In the genomic region with DNA sequence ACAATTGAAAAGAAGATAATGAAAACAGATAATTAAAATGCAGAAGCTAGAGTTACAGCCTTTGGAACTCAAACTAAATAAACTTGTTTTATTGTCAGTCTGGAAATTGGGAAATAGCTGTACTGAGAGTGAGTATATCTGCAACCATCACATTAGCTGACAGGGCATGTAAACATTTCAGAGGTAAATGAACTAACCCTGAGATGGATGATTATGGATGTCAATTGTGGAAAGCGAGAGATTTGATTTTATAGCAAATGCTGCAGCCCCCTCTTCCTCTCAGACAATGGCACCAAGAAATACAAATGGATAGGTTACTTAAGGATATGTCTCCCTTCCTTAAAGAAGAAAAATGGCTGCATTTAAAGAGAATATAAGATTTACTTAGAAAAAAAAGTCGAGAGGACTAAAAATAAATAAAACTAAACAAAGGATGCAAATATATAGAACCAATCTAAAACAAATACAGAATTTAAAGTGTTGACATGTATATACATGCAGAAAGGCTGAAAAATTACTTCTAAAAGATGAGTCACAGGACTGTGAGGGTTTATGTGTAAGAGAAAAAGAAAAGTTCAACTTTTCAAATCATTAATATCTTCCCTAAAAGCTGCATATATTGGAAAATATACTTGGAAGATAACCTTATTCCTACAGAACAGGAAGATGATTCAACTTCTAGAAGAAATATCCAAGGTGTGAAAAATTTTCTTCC, we compare ENCODE assay signal across 25 cellular contexts.
DNase-seq lines count a peak whose midpoint lies in the region; ATAC-seq, FAIRE-seq and TF ChIP-seq lines count a peak whose summit lies in the region.
"Had no signal": no experiment of that assay in that cellular context is flagged by ENCODE, and none has a peak within 500 bp of the region (broad histone marks: within the 10 kb centered on the region; RNA-seq: fewer than 3 reads in every experiment).

No MANE protein-coding gene starts in this region.

- no TSS peak for BruUV-seq in MCF 10A (replicated peaks; lab: Mats Ljungman, UMichigan)
- BruUV-seq in endothelial cell of umbilical vein (replicated peaks; lab: Mats Ljungman, UMichigan) = no TSS peak
- BruUV-seq in Calu3 (replicated peaks; lab: Mats Ljungman, UMichigan) = no TSS peak

- H3K4me1 ChIP-seq in breast epithelium (no peaks in the 10 kb centered on the region), endothelial cell of umbilical vein (ENCODE audit: control insufficient read depth, extremely low read depth, insufficient read depth, low read length) (peaks cover 6% of the 10 kb centered on the region), mesenchymal stem cell (ENCODE audit: control insufficient read depth, insufficient read depth, low read depth, low read length) (no peaks in the 10 kb centered on the region), upper lobe of right lung (no peaks in the 10 kb centered on the region)

- no peak overlapping the region for H3K27ac ChIP-seq in breast epithelium
- H3K27ac ChIP-seq in endothelial cell of umbilical vein (ENCODE audit: insufficient read depth, low read depth, low read length) = no peak overlapping the region
- no peak overlapping the region for H3K27ac ChIP-seq in mesenchymal stem cell (ENCODE audit: low read length, poor library complexity, severe bottlenecking)
- H3K27ac ChIP-seq in upper lobe of right lung = no peak overlapping the region
- H3K27ac ChIP-seq: BLaER1, SJCRH30 had no signal

- dilution Hi-C loops in endothelial cell of umbilical vein (cut with MboI; ENCODE audit: extremely low pct_ligation_motif_present, low sequenced_read_pairs) = no loop called here

- H3K9ac ChIP-seq in endothelial cell of umbilical vein (replicated peaks; ENCODE audit: extremely low read depth, insufficient read depth, low read length) (no peak overlapping the region), mesenchymal stem cell (ENCODE audit: low read length) (no peak overlapping the region)
- H3K9ac ChIP-seq: BLaER1 had no signal

- H3K36me3 ChIP-seq in breast epithelium = no peaks in the 10 kb centered on the region
- no peaks in the 10 kb centered on the region for H3K36me3 ChIP-seq in endothelial cell of umbilical vein (ENCODE audit: control insufficient read depth in 2 of 2, extremely low read depth in 1 of 2, insufficient read depth in 2 of 2, low read length in 2 of 2)
- no peaks in the 10 kb centered on the region for H3K36me3 ChIP-seq in mesenchymal stem cell (ENCODE audit: control insufficient read depth in 1 of 2, insufficient read depth in 2 of 2, low read depth in 1 of 2, low read length in 2 of 2)
- H3K36me3 ChIP-seq in upper lobe of right lung = no peaks in the 10 kb centered on the region
- H3K36me3 ChIP-seq: BLaER1, SJCRH30 had no signal

- TF ChIP-seq POLR2A in breast epithelium (IDR thresholded peaks at IDR 0.05) (no peak), endothelial cell of umbilical vein (IDR thresholded peaks at IDR 0.05; ENCODE audit: low read depth, low read length) (no peak)

- H3K9me1 ChIP-seq in endothelial cell of umbilical vein (replicated peaks; ENCODE audit: control insufficient read depth, extremely low read depth, insufficient read depth, low read length) = no peaks in the 10 kb centered on the region

- no peak overlapping the region for H2BK120ac ChIP-seq in mesenchymal stem cell (ENCODE audit: low read depth, low read length)

- no peaks in the 10 kb centered on the region for H3K36me3 Mint-ChIP-seq in MCF 10A (ENCODE audit: insufficient read depth, unreplicated experiment)
- no peaks in the 10 kb centered on the region for H3K36me3 Mint-ChIP-seq in Calu3 (ENCODE audit: insufficient read depth, unreplicated experiment)
- H3K36me3 Mint-ChIP-seq: CD4-positive, CD25-positive, alpha-beta regulatory T cell had no signal

- no peak overlapping the region for H3K4me3 ChIP-seq in breast epithelium
- no peak overlapping the region for H3K4me3 ChIP-seq in endothelial cell of umbilical vein (replicated peaks in 1 of 3; ENCODE audit: insufficient read depth in 1 of 3, low read depth in 1 of 3, low read length in 3 of 3)
- no peak overlapping the region for H3K4me3 ChIP-seq in mesenchymal stem cell (ENCODE audit: insufficient read depth in 1 of 2, low read depth in 1 of 2, low read length in 2 of 2)
- H3K4me3 ChIP-seq in upper lobe of right lung = no peak overlapping the region
- H3K4me3 ChIP-seq: BLaER1, SJCRH30 had no signal

- FAIRE-seq in endothelial cell of umbilical vein (lab: Jason Lieb, UNC) = no peak
- FAIRE-seq: G401.6, H1, HTR-8/SVneo had no signal

- no peak for DNase-seq in MCF 10A (ENCODE audit: unreplicated experiment)
- no peak for DNase-seq in breast epithelium (ENCODE audit: low spot score in 2 of 2)
- peak; percentile 17 for DNase-seq in endothelial cell of umbilical vein (ENCODE audit: low read depth, low spot score)
- peak; percentile 28 for DNase-seq in mesenchymal stem cell
- DNase-seq in hippocampal formation (lab: John Stamatoyannopoulos, UW) = no peak
- no peak for DNase-seq in upper lobe of right lung
- no peak for DNase-seq in Calu3
- DNase-seq: CD4-positive, CD25-positive, alpha-beta regulatory T cell; COR-L47; HCEC 1CT; KBM-7; MM.1S; NCI-H1694; NCI-H2029 treated with DMSO at 0.1 percent for 48 hours; NCI-H446 treated with DMSO at 0.1 percent for 48 hours; NCI-H526; NCI-H82; NK-92 treated with Interleukin-12 subunit alpha and Interleukin-12 subunit beta, amount 100 ng/mL, for 24 hours; PC-3; SJCRH30 had no signal

- H3K18ac ChIP-seq in mesenchymal stem cell (ENCODE audit: low read depth in 1 of 2, low read length in 2 of 2) = no peak overlapping the region

- CTCF ChIA-PET in MCF 10A (lab: Yijun Ruan, JAX) = interaction anchor here (0.7 to 2.5 kb wide), 3 partner anchors 25 to 652 kb away, joined by 3 to 13 read pairs (median 3); no protein-coding TSS in a partner anchor
- CTCF ChIA-PET in endothelial cell of umbilical vein (lab: Charles Lee) = interaction anchor here (0.6 to 1.3 kb wide), 3 partner anchors 15 to 59 kb away, joined by 3 read pairs; no protein-coding TSS in a partner anchor
- CTCF ChIA-PET in Calu3 (lab: Charles Lee) = no interaction called here

- WGBS in mesenchymal stem cell = 0% methylated on average over 1 of the region's 2 CpGs

- H3K27ac Mint-ChIP-seq in MCF 10A (ENCODE audit: low read depth, unreplicated experiment) (peak overlapping the region; percentile 1), Calu3 (ENCODE audit: unreplicated experiment) (no peak overlapping the region)
- H3K27ac Mint-ChIP-seq: CD4-positive, CD25-positive, alpha-beta regulatory T cell had no signal

- H4K91ac ChIP-seq in mesenchymal stem cell (ENCODE audit: low read length) = no peak overlapping the region

- no peaks in the 10 kb centered on the region for H3K79me2 ChIP-seq in endothelial cell of umbilical vein (ENCODE audit: control insufficient read depth, insufficient read depth, low read length)

- H2AFZ ChIP-seq in endothelial cell of umbilical vein (ENCODE audit: low read depth, low read length) (peak overlapping the region; percentile 51), mesenchymal stem cell (ENCODE audit: low read depth, low read length) (no peak overlapping the region)

- no peaks in the 10 kb centered on the region for H3K79me1 ChIP-seq in mesenchymal stem cell (replicated peaks; ENCODE audit: low read length, poor library complexity, severe bottlenecking)

- ATAC-seq in upper lobe of right lung = no peak
- ATAC-seq: PC-3, Right ventricle myocardium inferior had no signal

- no peak overlapping the region for H3K4me3 Mint-ChIP-seq in MCF 10A (ENCODE audit: unreplicated experiment)
- no peak overlapping the region for H3K4me3 Mint-ChIP-seq in Calu3 (ENCODE audit: low read depth, unreplicated experiment)
- H3K4me3 Mint-ChIP-seq: CD4-positive, CD25-positive, alpha-beta regulatory T cell had no signal

- no peak overlapping the region for H3K23ac ChIP-seq in mesenchymal stem cell (ENCODE audit: low read length in 2 of 2)

- H2BK12ac ChIP-seq in mesenchymal stem cell (ENCODE audit: low read length in 2 of 2) = no peak overlapping the region

- intact Hi-C loops in MCF 10A (cut with micrococcal nuclease) (loop anchor here (10.0 kb wide), 2 partner anchors 175 to 215 kb away; no protein-coding TSS in a partner anchor), breast epithelium (cut with DNase I; ENCODE audit: low total_unique reads) (no loop called here), endothelial cell of umbilical vein (cut with micrococcal nuclease) (loop anchor here (10.0 kb wide), 2 partner anchors 215 to 1595 kb away; no protein-coding TSS in a partner anchor), upper lobe of right lung (cut with DNase I) (no loop called here), Calu3 (cut with micrococcal nuclease; ENCODE audit: unreplicated experiment) (no loop called here)

- no peak overlapping the region for H2BK5ac ChIP-seq in mesenchymal stem cell (ENCODE audit: low read depth, low read length, poor library complexity, severe bottlenecking)

- H2AK5ac ChIP-seq in mesenchymal stem cell (ENCODE audit: low read length, severe bottlenecking) = no peak overlapping the region

- no peaks in the 10 kb centered on the region for H3K27me3 ChIP-seq in breast epithelium
- H3K27me3 ChIP-seq in endothelial cell of umbilical vein (ENCODE audit: control insufficient read depth in 2 of 2, insufficient read depth in 2 of 2, low read length in 2 of 2) = no peaks in the 10 kb centered on the region
- no peaks in the 10 kb centered on the region for H3K27me3 ChIP-seq in mesenchymal stem cell (ENCODE audit: control insufficient read depth in 1 of 2, insufficient read depth in 1 of 2, low read length in 2 of 2)
- no peaks in the 10 kb centered on the region for H3K27me3 ChIP-seq in upper lobe of right lung
- H3K27me3 ChIP-seq: BLaER1, SJCRH30 had no signal

- no peak overlapping the region for H3K14ac ChIP-seq in mesenchymal stem cell (ENCODE audit: low read length in 2 of 2)

- H3K27me3 Mint-ChIP-seq in MCF 10A (ENCODE audit: insufficient read depth, unreplicated experiment) (no peaks in the 10 kb centered on the region), Calu3 (ENCODE audit: unreplicated experiment) (no peaks in the 10 kb centered on the region)
- H3K27me3 Mint-ChIP-seq: CD4-positive, CD25-positive, alpha-beta regulatory T cell had no signal

- TF ChIP-seq CTCF in MCF 10A (IDR thresholded peaks at IDR 0.05; ENCODE audit: unreplicated experiment) (no peak), breast epithelium (IDR thresholded peaks at IDR 0.05) (no peak), endothelial cell of umbilical vein (IDR thresholded peaks at IDR 0.05; ENCODE audit: extremely low read depth in 1 of 2, insufficient read depth in 1 of 2, low read depth in 1 of 2, low read length in 2 of 2) (no peak), upper lobe of right lung (IDR thresholded peaks at IDR 0.05) (no peak), Calu3 (IDR thresholded peaks at IDR 0.05; ENCODE audit: unreplicated experiment) (no peak)

- no peaks in the 10 kb centered on the region for H4K20me1 ChIP-seq in endothelial cell of umbilical vein (replicated peaks; ENCODE audit: control insufficient read depth, extremely low read depth, insufficient read depth, low read length)
- H4K20me1 ChIP-seq: BLaER1 had no signal

- H3K9me3 ChIP-seq in breast epithelium = no peaks in the 10 kb centered on the region
- no peaks in the 10 kb centered on the region for H3K9me3 ChIP-seq in endothelial cell of umbilical vein (replicated peaks; ENCODE audit: control insufficient read depth, insufficient read depth, low read length)
- H3K9me3 ChIP-seq in mesenchymal stem cell (ENCODE audit: control insufficient read depth, low read length) = no peaks in the 10 kb centered on the region
- H3K9me3 ChIP-seq in upper lobe of right lung = no peaks in the 10 kb centered on the region
- H3K9me3 ChIP-seq: BLaER1, SJCRH30 had no signal

- H3K4me2 ChIP-seq in endothelial cell of umbilical vein (ENCODE audit: insufficient read depth, low read length) (no peak overlapping the region), mesenchymal stem cell (ENCODE audit: low read length, poor library complexity, severe bottlenecking) (no peak overlapping the region)
- H3K4me2 ChIP-seq: BLaER1 had no signal

- H3K4me1 Mint-ChIP-seq in MCF 10A (ENCODE audit: insufficient read depth, unreplicated experiment) (peaks cover 26% of the 10 kb centered on the region), Calu3 (ENCODE audit: low read depth, unreplicated experiment) (no peaks in the 10 kb centered on the region)
- H3K4me1 Mint-ChIP-seq: CD4-positive, CD25-positive, alpha-beta regulatory T cell had no signal

- H4K8ac ChIP-seq in mesenchymal stem cell (ENCODE audit: low read length) = no peak overlapping the region

- H3K9me3 Mint-ChIP-seq in MCF 10A (ENCODE audit: unreplicated experiment) (no peaks in the 10 kb centered on the region), Calu3 (ENCODE audit: low read depth, unreplicated experiment) (peaks cover 21% of the 10 kb centered on the region)

- POLR2A ChIA-PET in MCF 10A (lab: Yijun Ruan, JAX) = interaction anchor here (0.5 to 2.0 kb wide), 5 partner anchors 9 to 605 kb away, joined by 3 to 7 read pairs (median 3); no protein-coding TSS in a partner anchor
- POLR2A ChIA-PET in endothelial cell of umbilical vein (lab: Charles Lee) = interaction anchor here (0.6 kb wide), 1 partner anchor 125 kb away, joined by 5 read pairs; no protein-coding TSS in a partner anchor

- no peak overlapping the region for H3K4ac ChIP-seq in mesenchymal stem cell (ENCODE audit: low read depth in 1 of 2, low read length in 2 of 2)

- H2BK15ac ChIP-seq in mesenchymal stem cell (ENCODE audit: low read depth, poor library complexity, severe bottlenecking) = no peak overlapping the region

Comparison
In these comparisons a context has a peak if more than half of its experiments do, and no peak if none do; other contexts are left out.
1. intact Hi-C loops: an anchor here in MCF 10A (10.0 kb wide) and endothelial cell of umbilical vein (10.0 kb wide); none called in breast epithelium, upper lobe of right lung and Calu3.
2. DNase-seq: peak in endothelial cell of umbilical vein (single experiment) and mesenchymal stem cell (single experiment); none in MCF 10A (single experiment), breast epithelium (0 of 2), hippocampal formation (0 of 2), upper lobe of right lung (single experiment) and Calu3 (single experiment).